8 cellular contexts compared by ENCODE assay signal in genomic region chr15:98088307-98088706, GRCh38.
DNase-seq lines count a peak whose midpoint lies in the region; ATAC-seq, FAIRE-seq and TF ChIP-seq lines count a peak whose summit lies in the region.
"Not testable (repeated sequence)": the region's sequence is repeated elsewhere in the genome, so short reads cannot be mapped to it uniquely, and the experiment has no call there.

No MANE protein-coding gene starts in this region.

- not testable (repeated sequence) for H3K36me3 ChIP-seq in PC-3 (ENCODE audit: low read depth, low read length); GM12878 (ENCODE audit: control insufficient read depth in 2 of 2, insufficient read depth in 2 of 2, low read length in 1 of 2); lower lobe of right lung

- TF ChIP-seq RAD21 in GM12878 (IDR thresholded peaks at IDR 0.05; ENCODE audit: insufficient read depth, low read depth, low read length), result not testable (repeated sequence)

- peaks cover 17% of the 10 kb centered on the region for H3K27me3 ChIP-seq in PC-3 (ENCODE audit: low read length)
- H3K27me3 ChIP-seq in GM12878 (replicated peaks in 1 of 2; ENCODE audit: control insufficient read depth in 2 of 2, insufficient read depth in 2 of 2, low read length in 1 of 2); lower lobe of right lung (ENCODE audit: low read depth): not testable (repeated sequence)

- 61% methylated on average over 11 of the region's 22 CpGs for WGBS in GM12878 (ENCODE audit: insufficient coverage, insufficient replicate concordance, low lambda C conversion rate, missing lambda C conversion rate)

- RAD21 ChIA-PET in GM12878 (lab: Charles Lee; ENCODE audit: unreplicated experiment), result not testable (repeated sequence)

- not testable (repeated sequence) for H3K79me2 ChIP-seq in PC-3 (ENCODE audit: low read length); GM12878 (ENCODE audit: control insufficient read depth, insufficient read depth, low read length)

- H4K20me1 ChIP-seq in PC-3 (ENCODE audit: low read length); GM12878 (ENCODE audit: control insufficient read depth, insufficient read depth): not testable (repeated sequence)

- TF ChIP-seq EP300 in GM12878 (IDR thresholded peaks at IDR 0.05; ENCODE audit: borderline replicate concordance in 1 of 2, control insufficient read depth in 1 of 2, low read depth in 2 of 2, low read length in 2 of 2), result not testable (repeated sequence)

- POLR2A ChIA-PET in PC-3 (lab: Charles Lee; ENCODE audit: unreplicated experiment); GM12878 (lab: Charles Lee): not testable (repeated sequence)

- not testable (repeated sequence) for H3K27ac ChIP-seq in PC-3 (ENCODE audit: low read length); GM12878 (ENCODE audit: control insufficient read depth, insufficient read depth); lower lobe of right lung

- not testable (repeated sequence) for FAIRE-seq in GM12878 (lab: Jason Lieb, UNC)
- peak; percentile 93 for FAIRE-seq in urothelium cell line (lab: Jason Lieb, UNC)

- intact Hi-C loops in PC-3 (cut with micrococcal nuclease); GM12878 (cut with micrococcal nuclease; ENCODE audit: unreplicated experiment); lower lobe of right lung (cut with DNase I): not testable (repeated sequence)

- H3K9me3 ChIP-seq in PC-3 (ENCODE audit: low read length); GM12878 (replicated peaks; ENCODE audit: control insufficient read depth, insufficient read depth, low read length); lower lobe of right lung: not testable (repeated sequence)

- ATAC-seq in GM18511 (IDR thresholded peaks at IDR 0.05; ENCODE audit: unreplicated experiment) (peak; percentile 96), GM21360 (IDR thresholded peaks at IDR 0.05; ENCODE audit: unreplicated experiment) (peak; percentile 93), HG02623 (IDR thresholded peaks at IDR 0.05; ENCODE audit: unreplicated experiment) (peak; percentile 75), HG03159 (IDR thresholded peaks at IDR 0.05; ENCODE audit: unreplicated experiment) (peak; percentile 67), PC-3 (peak; percentile 97), GM12878 (peak; percentile 100), lower lobe of right lung (peak; percentile 95 to 98)

- H3F3A ChIP-seq in PC-3 (ENCODE audit: low read length, unreplicated experiment), result not testable (repeated sequence)

- CTCF ChIA-PET in PC-3 (lab: Charles Lee); GM12878 (lab: Yijun Ruan, JAX): not testable (repeated sequence)

- TF ChIP-seq CTCF in PC-3 (conservative IDR thresholded peaks at IDR 0.05; ENCODE audit: low read depth, low read length); GM12878 (IDR thresholded peaks at IDR 0.05 in 2 of 3, conservative IDR thresholded peaks at IDR 0.05 in 1 of 3; ENCODE audit: control insufficient read depth in 2 of 3, extremely low read depth in 1 of 3, insufficient read depth in 1 of 3, low read depth in 3 of 3, low read length in 3 of 3); lower lobe of right lung (IDR thresholded peaks at IDR 0.05): not testable (repeated sequence)

- not testable (repeated sequence) for H3K4me3 ChIP-seq in PC-3 (ENCODE audit: low read length); GM12878; lower lobe of right lung

- H3K4me1 ChIP-seq in PC-3 (ENCODE audit: insufficient read depth, low read length); GM12878 (ENCODE audit: control insufficient read depth, insufficient read depth, low read length); lower lobe of right lung: not testable (repeated sequence)

- H2AFZ ChIP-seq in PC-3 (ENCODE audit: low read length); GM12878 (ENCODE audit: control insufficient read depth, low read depth, low read length): not testable (repeated sequence)

- H3K9ac ChIP-seq in PC-3 (ENCODE audit: low read length); GM12878 (ENCODE audit: control insufficient read depth, insufficient read depth, low read length): not testable (repeated sequence)

- TF ChIP-seq POLR2A in GM12878 (IDR thresholded peaks at IDR 0.05; ENCODE audit: low read depth, low read length), result not testable (repeated sequence)

- not testable (repeated sequence) for DNase-seq in PC-3; GM12878 (ENCODE audit: low read depth, low spot score); lower lobe of right lung; urothelium cell line (ENCODE audit: low spot score)

- not testable (repeated sequence) for H3K9me2 ChIP-seq in PC-3 (replicated peaks; ENCODE audit: low read length)

- H3K4me2 ChIP-seq in PC-3 (ENCODE audit: low read length); GM12878 (ENCODE audit: control insufficient read depth, insufficient read depth): not testable (repeated sequence)

- BruUV-seq in PC-3 (replicated peaks; lab: Mats Ljungman, UMichigan); GM12878 (replicated peaks; lab: Mats Ljungman, UMichigan): not testable (repeated sequence)

- in situ Hi-C loops in GM12878 (cut with MboI), result not testable (repeated sequence)

- SMC1A ChIA-PET in GM12878 (lab: Charles Lee; ENCODE audit: uncharacterized antibody, unreplicated experiment), result not testable (repeated sequence)
